In the genomic region with DNA sequence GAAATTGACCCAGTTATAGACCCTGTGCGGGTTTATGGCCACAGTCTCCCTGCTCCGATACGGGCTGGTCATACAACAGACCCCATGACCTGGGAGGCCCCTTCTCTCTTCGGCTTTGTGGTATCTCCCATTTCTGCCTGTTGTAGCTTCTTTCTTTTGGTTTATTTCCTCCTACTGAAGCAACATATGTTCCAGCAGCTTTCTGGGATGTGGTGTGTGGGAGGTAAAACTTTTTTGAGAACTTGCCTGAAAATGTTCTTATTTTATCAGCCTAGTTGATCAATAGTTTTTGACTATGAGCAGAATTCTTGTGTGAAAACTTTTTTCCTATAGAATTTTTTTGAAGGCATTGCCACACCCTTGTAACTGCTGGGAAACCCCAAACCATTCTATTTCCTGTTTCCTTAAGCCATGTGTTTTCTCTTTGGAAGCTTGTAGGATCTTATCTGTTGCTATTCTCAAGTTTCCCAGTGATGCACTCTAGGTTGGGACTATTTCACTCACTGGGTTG, we compare ENCODE assay signal across 9 cellular contexts. TPM values are rescaled to one million over a fixed set of nuclear protein-coding genes. Genes with fewer than 3 reads are reported as not detected.
A peak's percentile ranks its signal among the peaks of the same experiment; 100 is the strongest.
DNase-seq lines count a peak whose midpoint lies in the region; ATAC-seq, FAIRE-seq and TF ChIP-seq lines count a peak whose summit lies in the region.
"Had no signal": no experiment of that assay in that cellular context is flagged by ENCODE, and none has a peak within 500 bp of the region (broad histone marks: within the 10 kb centered on the region; RNA-seq: fewer than 3 reads in every experiment).

No MANE protein-coding gene starts in this region.

- no peak overlapping the region for H3K4ac ChIP-seq in H1 (replicated peaks; ENCODE audit: insufficient read length, low read depth, low read length)

- peaks cover 5% of the 10 kb centered on the region; the same call in 1 of the 2 replicates for H3K4me1 ChIP-seq in PC-3 (ENCODE audit: insufficient read depth, low read length)
- no peaks in the 10 kb centered on the region for H3K4me1 ChIP-seq in H1 (replicated peaks in 1 of 4; ENCODE audit: control insufficient read depth in 3 of 4, insufficient read depth in 4 of 4, low read length in 3 of 4)
- H3K4me1 ChIP-seq in osteoblast (ENCODE audit: insufficient read depth, low read length), result peaks cover 4% of the 10 kb centered on the region

- H4K20me1 ChIP-seq in PC-3 (ENCODE audit: low read length), result no peaks in the 10 kb centered on the region
- H4K20me1 ChIP-seq in H1 (replicated peaks in 1 of 2; ENCODE audit: control insufficient read depth in 1 of 2, insufficient read depth in 2 of 2, low read length in 2 of 2), result no peaks in the 10 kb centered on the region
- no peaks in the 10 kb centered on the region for H4K20me1 ChIP-seq in osteoblast (ENCODE audit: insufficient read depth, low read length)

- H3K79me1 ChIP-seq in H1 (ENCODE audit: low read depth, low read length), result no peaks in the 10 kb centered on the region

- POLR2A ChIA-PET in PC-3 (lab: Charles Lee; ENCODE audit: unreplicated experiment) (no interaction called here), H1 (lab: Charles Lee; ENCODE audit: partially characterized antibody) (no interaction called here)

- ATAC-seq in PC-3, result peak; percentile 79

- H3K9me2 ChIP-seq in PC-3 (replicated peaks; ENCODE audit: low read length), result no peaks in the 10 kb centered on the region

- no peak overlapping the region for H2BK120ac ChIP-seq in H1 (replicated peaks; ENCODE audit: low read depth, low read length)

- no peak for TF ChIP-seq POLR2A in H1 (IDR thresholded peaks at IDR 0.05; ENCODE audit: control extremely low read depth in 1 of 2, low read depth in 2 of 2, low read length in 2 of 2)

- H3K56ac ChIP-seq in H1 (replicated peaks; ENCODE audit: insufficient read length, low read depth, low read length), result no peak overlapping the region

- H2AFZ ChIP-seq in PC-3 (ENCODE audit: low read length), result peak overlapping the region; percentile 60
- peak overlapping the region; percentile 81; the same call in 1 of the 2 replicates for H2AFZ ChIP-seq in H1 (ENCODE audit: low read length)
- H2AFZ ChIP-seq in osteoblast (ENCODE audit: low read length), result peak overlapping the region; percentile 95

- no peaks in the 10 kb centered on the region for H3F3A ChIP-seq in PC-3 (ENCODE audit: low read length, unreplicated experiment)

- H3K4me2 ChIP-seq in PC-3 (ENCODE audit: low read length) (no peak overlapping the region), H1 (ENCODE audit: insufficient read depth in 1 of 2, low read depth in 2 of 2, low read length in 2 of 2) (no peak overlapping the region), osteoblast (ENCODE audit: insufficient read depth, low read length) (peak overlapping the region; percentile 24)

- H2BK20ac ChIP-seq in H1 (ENCODE audit: low read length), result no peak overlapping the region

- no peak overlapping the region for H2BK12ac ChIP-seq in H1 (ENCODE audit: low read depth, low read length)

- intact Hi-C loops in PC-3 (cut with micrococcal nuclease), result no loop called here

- no peak overlapping the region for H2BK5ac ChIP-seq in H1 (ENCODE audit: low read depth, low read length)

- no peak overlapping the region for H4K5ac ChIP-seq in H1 (ENCODE audit: insufficient read length, low read depth, low read length)

- H3K23me2 ChIP-seq in H1 (ENCODE audit: low read depth, low read length), result no peaks in the 10 kb centered on the region

- TF ChIP-seq CTCF in PC-3 (conservative IDR thresholded peaks at IDR 0.05; ENCODE audit: low read depth, low read length) (no peak), H1 (IDR thresholded peaks at IDR 0.05; ENCODE audit: control extremely low read depth in 1 of 3, insufficient read depth in 1 of 3, low read depth in 1 of 3, low read length in 3 of 3) (no peak), osteoblast (IDR thresholded peaks at IDR 0.05; ENCODE audit: extremely low read depth, low read depth, low read length) (no peak)

- no peak overlapping the region for H3K4me3 ChIP-seq in PC-3 (ENCODE audit: low read length)
- H3K4me3 ChIP-seq in H1 (ENCODE audit: extremely low read depth in 1 of 4, insufficient read depth in 2 of 4, low read depth in 3 of 4, low read length in 4 of 4), result no peak overlapping the region
- no peak overlapping the region for H3K4me3 ChIP-seq in osteoblast (ENCODE audit: insufficient read depth, low read length)

- TF ChIP-seq RAD21 in H1 (IDR thresholded peaks at IDR 0.05 in 1 of 2, conservative IDR thresholded peaks at IDR 0.05 in 1 of 2; ENCODE audit: low read depth in 2 of 2, low read length in 2 of 2), result no peak

- no peaks in the 10 kb centered on the region for H3K9me3 ChIP-seq in PC-3 (ENCODE audit: low read length)
- H3K9me3 ChIP-seq in H1 (ENCODE audit: insufficient read depth in 2 of 2, low read depth in 1 of 2, low read length in 1 of 2), result no peaks in the 10 kb centered on the region
- H3K9me3 ChIP-seq in osteoblast (ENCODE audit: low read depth, low read length), result no peaks in the 10 kb centered on the region

- H3K27ac ChIP-seq in PC-3 (ENCODE audit: low read length), result peak overlapping the region; percentile 35
- H3K27ac ChIP-seq in H1 (ENCODE audit: low read depth, low read length), result no peak overlapping the region
- H3K27ac ChIP-seq in osteoblast (ENCODE audit: low read depth, low read length), result no peak overlapping the region

- H3K36me3 ChIP-seq in PC-3 (ENCODE audit: low read depth, low read length) (no peaks in the 10 kb centered on the region), H1 (ENCODE audit: control insufficient read depth in 2 of 4, insufficient read depth in 4 of 4, low read length in 3 of 4) (no peaks in the 10 kb centered on the region), osteoblast (ENCODE audit: insufficient read depth, low read length) (no peaks in the 10 kb centered on the region)

- 89% methylated on average over 4 of the region's 4 CpGs; no CpG with 5 or more reads in 1 of the 2 experiments for WGBS in H1 (ENCODE audit: extremely low coverage in 1 of 2, insufficient coverage in 1 of 2, insufficient read length in 1 of 2, insufficient replicate concordance in 2 of 2, low coverage in 1 of 2, low lambda C conversion rate in 2 of 2, missing lambda C conversion rate in 1 of 2), 2 experiments

- CTCF ChIA-PET in PC-3 (lab: Charles Lee) (interaction anchor here (1.0 kb wide), 1 partner anchor 23 kb away, joined by 7 read pairs; no protein-coding TSS in a partner anchor), H1 (lab: Charles Lee; ENCODE audit: partially characterized antibody) (no interaction called here)

- TF ChIP-seq EP300 in H1 (IDR thresholded peaks at IDR 0.05; ENCODE audit: borderline replicate concordance in 1 of 2, low read depth in 2 of 2, low read length in 2 of 2), result no peak

- H3K79me2 ChIP-seq in PC-3 (ENCODE audit: low read length), result no peaks in the 10 kb centered on the region
- H3K79me2 ChIP-seq in H1 (ENCODE audit: control insufficient read depth in 1 of 2, insufficient read depth in 2 of 2, low read length in 2 of 2), result no peaks in the 10 kb centered on the region
- H3K79me2 ChIP-seq in osteoblast (ENCODE audit: insufficient read depth, low read length), result no peaks in the 10 kb centered on the region

- H4K8ac ChIP-seq in H1 (ENCODE audit: extremely low read depth, insufficient read depth, low read length), result no peak overlapping the region

- H2BK15ac ChIP-seq in H1 (ENCODE audit: low read length), result no peak overlapping the region

- H3K14ac ChIP-seq in H1 (ENCODE audit: insufficient read length), result no peak overlapping the region

- H3K18ac ChIP-seq in H1 (ENCODE audit: extremely low read depth, low read length), result no peak overlapping the region

- H2AK5ac ChIP-seq in H1 (ENCODE audit: low read depth, low read length), result no peak overlapping the region

- peak; percentile 10 for DNase-seq in GM04503 (ENCODE audit: low read depth)
- peak; percentile 33 for DNase-seq in PC-3
- DNase-seq in H1 (ENCODE audit: low read depth in 1 of 2, low spot score in 2 of 2), result no peak
- peak; percentile 51 for DNase-seq in osteoblast (ENCODE audit: insufficient read length, low spot score, missing footprints)
- no peak for DNase-seq in GM19239 (ENCODE audit: insufficient read length, low spot score)
- no peak for DNase-seq in NCI-H2029 (lab: John Stamatoyannopoulos, UW)
- no peak for DNase-seq in central memory CD4-positive, alpha-beta T cell
- no peak for DNase-seq in NCI-H1694 treated with DMSO at 0.1 percent for 48 hours (lab: John Stamatoyannopoulos, UW)
- DNase-seq: activated CD4-positive, alpha-beta T cell treated with anti-CD3 and anti-CD28 coated beads for 1 hour had no signal

- H4K91ac ChIP-seq in H1 (replicated peaks; ENCODE audit: insufficient read length, low read length), result no peak overlapping the region

- no peak overlapping the region for H3K23ac ChIP-seq in H1 (ENCODE audit: insufficient read length)

- BruUV-seq in PC-3 (replicated peaks; lab: Mats Ljungman, UMichigan), result no TSS peak

- FAIRE-seq in H1 (lab: Jason Lieb, UNC) (no peak), GM19239 (lab: Jason Lieb, UNC) (no peak)

- H3K27me3 ChIP-seq in PC-3 (ENCODE audit: low read length), result no peaks in the 10 kb centered on the region
- H3K27me3 ChIP-seq in H1 (replicated peaks in 1 of 4; ENCODE audit: control insufficient read depth in 3 of 4, extremely low read depth in 1 of 4, insufficient read depth in 3 of 4, low read length in 3 of 4), result no peaks in the 10 kb centered on the region
- H3K27me3 ChIP-seq in osteoblast (ENCODE audit: insufficient read depth, low read length), result no peaks in the 10 kb centered on the region

- H3K9ac ChIP-seq in PC-3 (ENCODE audit: low read length), result no peak overlapping the region
- no peak overlapping the region for H3K9ac ChIP-seq in H1 (replicated peaks in 1 of 4; ENCODE audit: extremely low read depth in 1 of 4, low read depth in 3 of 4, low read length in 3 of 4)

RNA-seq across cellular contexts. Expression of gene RAC1, which starts 6.6 kb away (rescaled TPM):
- 89.7 and 138 TPM in 2 replicates for total RNA-seq in PC-3 (2014; rRNA removed)
- total RNA-seq in H1 (2021; fragmentation: NEBNext Ultra II Directional; extraction: Animal tissue kit (Norgen Biotek cat#: 25700)), result 295 and 307 TPM in 2 replicates
- 154 and 229 TPM in 2 replicates for polyA plus RNA-seq in H1 (2011; rRNA removed)
- 220 TPM for polyA plus RNA-seq in H1 (2011; cell fraction: cytosol; rRNA removed)
- 96.6 TPM for polyA plus RNA-seq in H1 (2011; cell fraction: nucleus; rRNA removed)
- 262 to 400 TPM (median 315 TPM) in 4 replicates for polyA plus RNA-seq in H1 (2012, experiment 1 of 2)
- polyA plus RNA-seq in H1 (2012, experiment 2 of 2), result 115 TPM
- polyA plus RNA-seq in H1 (2013, experiment 1 of 2), result 336 TPM
- polyA plus RNA-seq in H1 (2013, experiment 2 of 2), result 330 TPM
- 164 and 204 TPM in 2 replicates for polyA minus RNA-seq in H1 (2011; rRNA and poly(A)+ RNA removed)
- 94.0 TPM for polyA minus RNA-seq in H1 (2011; cell fraction: cytosol; rRNA and poly(A)+ RNA removed)
- 60.4 TPM for polyA minus RNA-seq in H1 (2011; cell fraction: nucleus; rRNA and poly(A)+ RNA removed)
- 55.4 and 55.7 TPM in 2 replicates for total RNA-seq in osteoblast

RNA-seq across cellular contexts. Expression of gene FAM220A, which starts 19.0 kb away (rescaled TPM):
- total RNA-seq in PC-3 (2014; rRNA removed) (19.1 and 19.3 TPM in 2 replicates), osteoblast (20.3 and 25.0 TPM in 2 replicates)
- 19.2 and 20.1 TPM in 2 replicates for total RNA-seq in H1 (2021; fragmentation: NEBNext Ultra II Directional; extraction: Animal tissue kit (Norgen Biotek cat#: 25700))
- polyA plus RNA-seq in H1 (2011; rRNA removed), result 13.0 and 19.7 TPM in 2 replicates
- polyA plus RNA-seq in H1 (2011; cell fraction: cytosol; rRNA removed), result 15.3 TPM
- 10.3 TPM for polyA plus RNA-seq in H1 (2011; cell fraction: nucleus; rRNA removed)
- polyA plus RNA-seq in H1 (2012, experiment 1 of 2), result 12.5 to 15.5 TPM (median 14.1 TPM) in 4 replicates
- polyA plus RNA-seq in H1 (2012, experiment 2 of 2), result 38.2 TPM
- polyA plus RNA-seq in H1 (2013, experiment 1 of 2), result 10.9 TPM
- polyA plus RNA-seq in H1 (2013, experiment 2 of 2), result 10.1 TPM
- polyA minus RNA-seq in H1 (2011; rRNA and poly(A)+ RNA removed), result 12.5 and 14.2 TPM in 2 replicates
- polyA minus RNA-seq in H1 (2011; cell fraction: cytosol; rRNA and poly(A)+ RNA removed), result 42.8 TPM
- 11.3 TPM for polyA minus RNA-seq in H1 (2011; cell fraction: nucleus; rRNA and poly(A)+ RNA removed)

Comparison
In these comparisons a context has a peak if more than half of its experiments do, and no peak if none do; other contexts are left out.
1. DNase-seq: peak in GM04503 (single experiment), PC-3 (single experiment) and osteoblast (single experiment); none in H1 (0 of 2), GM19239 (single experiment), NCI-H2029 (single experiment), central memory CD4-positive, alpha-beta T cell (single experiment) and NCI-H1694 treated with DMSO at 0.1 percent for 48 hours (single experiment).
2. Peak in every context shown above with its lines, with median percentiles within 50 percentile points of each other: H2AFZ ChIP-seq.